In the genomic region with DNA sequence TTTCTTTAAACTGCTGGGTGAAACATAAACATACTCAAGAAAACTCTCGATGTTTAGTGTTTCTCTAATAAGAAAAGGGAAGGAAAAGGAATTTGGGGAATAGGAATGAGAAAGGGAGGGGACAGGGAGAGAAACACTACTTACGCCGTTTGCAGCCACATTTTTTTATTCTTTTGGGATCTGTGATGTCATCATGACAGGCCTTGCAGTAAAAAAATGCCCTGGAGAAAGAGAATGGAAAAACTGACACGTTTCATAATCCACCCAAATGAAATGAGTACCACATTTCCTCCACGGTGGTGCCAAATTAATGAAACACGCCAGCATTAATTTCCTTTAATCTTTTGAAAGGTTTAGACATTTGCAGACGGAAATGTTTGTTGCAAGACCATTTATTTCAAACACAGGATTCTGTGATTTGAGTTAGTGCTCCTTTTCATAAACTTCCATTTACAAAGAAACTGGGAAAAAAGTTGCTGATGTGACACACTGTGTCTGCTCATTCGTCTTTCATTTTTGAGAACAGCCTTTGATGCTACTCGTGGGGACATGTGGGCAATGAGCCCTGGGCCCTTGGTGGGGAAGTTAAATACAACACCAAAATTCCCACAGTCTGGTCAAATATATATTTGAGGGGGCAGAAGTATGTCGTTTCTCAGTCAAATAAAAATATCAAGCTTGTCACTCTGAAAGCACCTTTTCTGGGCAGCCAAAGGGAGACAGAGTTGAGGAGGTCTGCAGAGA, we compare ENCODE assay signal across 19 cellular contexts.
DNase-seq lines count a peak whose midpoint lies in the region; ATAC-seq and TF ChIP-seq lines count a peak whose summit lies in the region.
"Had no signal": no experiment of that assay in that cellular context is flagged by ENCODE, and none has a peak within 500 bp of the region (broad histone marks: within the 10 kb centered on the region; RNA-seq: fewer than 3 reads in every experiment).

No MANE protein-coding gene starts in this region.

- no peak overlapping the region for H3K4me3 Mint-ChIP-seq in CD4-positive, alpha-beta memory T cell
- H3K4me3 Mint-ChIP-seq: activated CD8-positive, alpha-beta T cell treated with anti-CD3 and anti-CD28 coated beads for 36 hours; activated naive CD8-positive, alpha-beta T cell treated with anti-CD3 and anti-CD28 coated beads, Interleukin-2, amount 10 ng/mL, durations not matched to agents 7 days and 5 days; activated T-cell treated with anti-CD3 and anti-CD28 coated beads, Interleukin-2, amount 50 U/mL, for 4 hours had no signal

- H3K27ac ChIP-seq in lower lobe of right lung, result peak overlapping the region; percentile 25
- peak overlapping the region; percentile 93 to 96 for H3K27ac ChIP-seq in thoracic aorta
- no peak overlapping the region for H3K27ac ChIP-seq in CD4-positive, alpha-beta memory T cell (ENCODE audit: low read depth, low read length)
- no peak overlapping the region for H3K27ac ChIP-seq in neuronal stem cell (replicated peaks; ENCODE audit: low read length)
- H3K27ac ChIP-seq: pancreas, VCaP had no signal

- H4K8ac ChIP-seq in neuronal stem cell (ENCODE audit: low read depth, low read length), result no peak overlapping the region

- H2BK15ac ChIP-seq in neuronal stem cell (ENCODE audit: low read length), result no peak overlapping the region

- no CpG with 5 or more reads among the region's 10 CpGs for WGBS in neuronal stem cell (ENCODE audit: extremely low coverage in 2 of 2, insufficient read length in 2 of 2, insufficient replicate concordance in 1 of 2), 2 donors

- intact Hi-C loops in lower lobe of right lung (cut with DNase I), result no loop called here
- intact Hi-C loops in CD4-positive, alpha-beta memory T cell (cut with micrococcal nuclease), result no loop called here

- peak; percentile 28 for DNase-seq in EH (ENCODE audit: low read depth)
- DNase-seq in fibroblast of gingiva (ENCODE audit: low read depth), result peak; percentile 98
- DNase-seq in lower lobe of right lung, result no peak
- DNase-seq in thoracic aorta (ENCODE audit: low spot score), result no peak
- DNase-seq in CD4-positive, alpha-beta memory T cell, result no peak
- no peak for DNase-seq in neuronal stem cell (ENCODE audit: low spot score)
- no peak for DNase-seq in NCI-H1930 (lab: John Stamatoyannopoulos, UW)
- DNase-seq: activated CD8-positive, alpha-beta T cell treated with anti-CD3 and anti-CD28 coated beads for 36 hours; activated naive CD8-positive, alpha-beta T cell treated with anti-CD3 and anti-CD28 coated beads, Interleukin-2, amount 10 ng/mL, durations not matched to agents 7 days and 5 days; activated T-cell treated with anti-CD3 and anti-CD28 coated beads, Interleukin-2, amount 50 U/mL, for 4 hours; AML-193; IMR-90; left colon; NCI-H2029; NCI-H510A treated with DMSO at 0.1 percent for 48 hours; pancreas; T-helper 1 cell had no signal

- no peak overlapping the region for H3K23ac ChIP-seq in neuronal stem cell (ENCODE audit: low read depth, low read length, poor library complexity)

- TF ChIP-seq POLR2A in GM18505 (IDR thresholded peaks at IDR 0.05; ENCODE audit: borderline replicate concordance, extremely low read depth, insufficient read depth, insufficient read length), result no peak

- H2AFZ ChIP-seq in neuronal stem cell (ENCODE audit: low read length), result no peak overlapping the region

- H3K9me3 ChIP-seq in lower lobe of right lung (no peaks in the 10 kb centered on the region), thoracic aorta (no peaks in the 10 kb centered on the region), neuronal stem cell (replicated peaks in 1 of 2; ENCODE audit: control insufficient read depth in 2 of 2, insufficient read depth in 1 of 2, low read depth in 1 of 2, low read length in 2 of 2) (no peaks in the 10 kb centered on the region)
- H3K9me3 ChIP-seq in CD4-positive, alpha-beta memory T cell (ENCODE audit: control insufficient read depth in 1 of 2, low read length in 2 of 2), result no peaks in the 10 kb centered on the region
- H3K9me3 ChIP-seq: pancreas had no signal

- H3K9ac ChIP-seq in neuronal stem cell (ENCODE audit: low read depth, low read length, poor library complexity), result no peak overlapping the region

- H3K79me1 ChIP-seq in neuronal stem cell (ENCODE audit: low read depth, low read length), result no peaks in the 10 kb centered on the region

- no peak overlapping the region for H2BK12ac ChIP-seq in neuronal stem cell (ENCODE audit: low read length)

- no peak overlapping the region for H3K18ac ChIP-seq in neuronal stem cell (ENCODE audit: low read length)

- TF ChIP-seq CTCF in lower lobe of right lung (IDR thresholded peaks at IDR 0.05) (no peak), thoracic aorta (IDR thresholded peaks at IDR 0.05) (no peak)

- no peak for ATAC-seq in lower lobe of right lung
- ATAC-seq in thoracic aorta (ENCODE audit: insufficient number of reproducible peaks, low FRiP score, low read depth), result peak; percentile 55
- no peak for ATAC-seq in GM18505 (IDR thresholded peaks at IDR 0.05; ENCODE audit: unreplicated experiment)
- ATAC-seq: activated CD8-positive, alpha-beta T cell treated with anti-CD3 and anti-CD28 coated beads for 36 hours; activated T-cell treated with anti-CD3 and anti-CD28 coated beads, Interleukin-2, amount 50 U/mL, for 4 hours; left colon had no signal

- CTCF ChIA-PET in CD4-positive, alpha-beta memory T cell (lab: Charles Lee; ENCODE audit: partially characterized antibody), result no interaction called here

- H3K27ac Mint-ChIP-seq in CD4-positive, alpha-beta memory T cell, result no peak overlapping the region
- H3K27ac Mint-ChIP-seq: activated CD8-positive, alpha-beta T cell treated with anti-CD3 and anti-CD28 coated beads for 36 hours; activated naive CD8-positive, alpha-beta T cell treated with anti-CD3 and anti-CD28 coated beads, Interleukin-2, amount 10 ng/mL, durations not matched to agents 7 days and 5 days had no signal

- H3K27me3 ChIP-seq in lower lobe of right lung (ENCODE audit: low read depth) (peaks cover 5% of the 10 kb centered on the region), thoracic aorta (replicated peaks; ENCODE audit: insufficient read depth) (no peaks in the 10 kb centered on the region), neuronal stem cell (ENCODE audit: control insufficient read depth in 3 of 3, insufficient read depth in 3 of 3, low read depth in 1 of 3, low read length in 3 of 3) (no peaks in the 10 kb centered on the region)
- H3K27me3 ChIP-seq in CD4-positive, alpha-beta memory T cell (ENCODE audit: insufficient read depth, low read length), result no peaks in the 10 kb centered on the region
- H3K27me3 ChIP-seq: pancreas had no signal

- no peak overlapping the region for H2BK120ac ChIP-seq in neuronal stem cell (ENCODE audit: low read depth, low read length)

- no peaks in the 10 kb centered on the region for H3K36me3 Mint-ChIP-seq in CD4-positive, alpha-beta memory T cell
- H3K36me3 Mint-ChIP-seq: activated naive CD8-positive, alpha-beta T cell treated with anti-CD3 and anti-CD28 coated beads, Interleukin-2, amount 10 ng/mL, durations not matched to agents 7 days and 5 days had no signal

- H3K14ac ChIP-seq in neuronal stem cell (ENCODE audit: low read length), result no peak overlapping the region

- H2BK5ac ChIP-seq in neuronal stem cell (ENCODE audit: low read length), result no peak overlapping the region

- H2AK5ac ChIP-seq in neuronal stem cell (ENCODE audit: low read depth, low read length), result no peak overlapping the region

- H3K27me3 Mint-ChIP-seq in CD4-positive, alpha-beta memory T cell, result peaks cover 0 to 7% of the 10 kb centered on the region in 2 donors

- no peak overlapping the region for H3K4me2 ChIP-seq in neuronal stem cell (ENCODE audit: insufficient read depth, low read length, poor library complexity, severe bottlenecking)

- POLR2A ChIA-PET in CD4-positive, alpha-beta memory T cell (lab: Charles Lee; ENCODE audit: partially characterized antibody), result no interaction called here

- H3K4me1 Mint-ChIP-seq in CD4-positive, alpha-beta memory T cell, result no peaks in the 10 kb centered on the region
- H3K4me1 Mint-ChIP-seq: activated naive CD8-positive, alpha-beta T cell treated with anti-CD3 and anti-CD28 coated beads, Interleukin-2, amount 10 ng/mL, durations not matched to agents 7 days and 5 days had no signal

- H3K4me3 ChIP-seq in lower lobe of right lung (no peak overlapping the region), thoracic aorta (peak overlapping the region; percentile 28), neuronal stem cell (ENCODE audit: low read length in 2 of 2) (no peak overlapping the region)
- H3K4me3 ChIP-seq in CD4-positive, alpha-beta memory T cell (ENCODE audit: low read length in 2 of 2), result no peak overlapping the region
- H3K4me3 ChIP-seq: pancreas had no signal

- H3K4ac ChIP-seq in neuronal stem cell (ENCODE audit: low read length), result no peak overlapping the region

- H3K36me3 ChIP-seq in lower lobe of right lung (no peaks in the 10 kb centered on the region), thoracic aorta (no peaks in the 10 kb centered on the region), neuronal stem cell (replicated peaks in 1 of 2; ENCODE audit: control insufficient read depth in 2 of 2, insufficient read depth in 2 of 2, low read length in 2 of 2) (no peaks in the 10 kb centered on the region)
- no peaks in the 10 kb centered on the region for H3K36me3 ChIP-seq in CD4-positive, alpha-beta memory T cell (ENCODE audit: insufficient read depth, low read length)
- H3K36me3 ChIP-seq: pancreas had no signal

- H3K4me1 ChIP-seq in lower lobe of right lung, result no peaks in the 10 kb centered on the region
- peaks cover 28 to 66% of the 10 kb centered on the region in 2 donors for H3K4me1 ChIP-seq in thoracic aorta (ENCODE audit: control insufficient read depth in 1 of 2, low read depth in 2 of 2)
- no peaks in the 10 kb centered on the region for H3K4me1 ChIP-seq in CD4-positive, alpha-beta memory T cell (ENCODE audit: insufficient read depth, low read length)
- H3K4me1 ChIP-seq in neuronal stem cell (ENCODE audit: control insufficient read depth in 2 of 2, insufficient read depth in 1 of 2, low read depth in 1 of 2, low read length in 2 of 2), result no peaks in the 10 kb centered on the region
- H3K4me1 ChIP-seq: pancreas had no signal

- no peak overlapping the region for H4K91ac ChIP-seq in neuronal stem cell (ENCODE audit: low read depth, low read length, poor library complexity)

- H3K9me3 Mint-ChIP-seq in CD4-positive, alpha-beta memory T cell, result peaks cover 0 to 2% (median 0%) of the 10 kb centered on the region in 8 donors
- H3K9me3 Mint-ChIP-seq: activated CD8-positive, alpha-beta T cell treated with anti-CD3 and anti-CD28 coated beads for 36 hours; activated naive CD8-positive, alpha-beta T cell treated with anti-CD3 and anti-CD28 coated beads, Interleukin-2, amount 10 ng/mL, durations not matched to agents 7 days and 5 days; activated T-cell treated with anti-CD3 and anti-CD28 coated beads, Interleukin-2, amount 50 U/mL, for 4 hours had no signal

Comparison
In these comparisons a context has a peak if more than half of its experiments do, and no peak if none do; other contexts are left out.
1. DNase-seq: peak in EH (single experiment) and fibroblast of gingiva (single experiment); none in lower lobe of right lung (single experiment), thoracic aorta (single experiment), CD4-positive, alpha-beta memory T cell (0 of 5), neuronal stem cell (single experiment) and NCI-H1930 (0 of 2).
2. H3K27ac ChIP-seq: peak in lower lobe of right lung (single experiment) and thoracic aorta (2 of 2); none in CD4-positive, alpha-beta memory T cell (single experiment) and neuronal stem cell (single experiment).